Comparison of ENCODE assay signal across 10 cellular contexts in the genomic region with DNA sequence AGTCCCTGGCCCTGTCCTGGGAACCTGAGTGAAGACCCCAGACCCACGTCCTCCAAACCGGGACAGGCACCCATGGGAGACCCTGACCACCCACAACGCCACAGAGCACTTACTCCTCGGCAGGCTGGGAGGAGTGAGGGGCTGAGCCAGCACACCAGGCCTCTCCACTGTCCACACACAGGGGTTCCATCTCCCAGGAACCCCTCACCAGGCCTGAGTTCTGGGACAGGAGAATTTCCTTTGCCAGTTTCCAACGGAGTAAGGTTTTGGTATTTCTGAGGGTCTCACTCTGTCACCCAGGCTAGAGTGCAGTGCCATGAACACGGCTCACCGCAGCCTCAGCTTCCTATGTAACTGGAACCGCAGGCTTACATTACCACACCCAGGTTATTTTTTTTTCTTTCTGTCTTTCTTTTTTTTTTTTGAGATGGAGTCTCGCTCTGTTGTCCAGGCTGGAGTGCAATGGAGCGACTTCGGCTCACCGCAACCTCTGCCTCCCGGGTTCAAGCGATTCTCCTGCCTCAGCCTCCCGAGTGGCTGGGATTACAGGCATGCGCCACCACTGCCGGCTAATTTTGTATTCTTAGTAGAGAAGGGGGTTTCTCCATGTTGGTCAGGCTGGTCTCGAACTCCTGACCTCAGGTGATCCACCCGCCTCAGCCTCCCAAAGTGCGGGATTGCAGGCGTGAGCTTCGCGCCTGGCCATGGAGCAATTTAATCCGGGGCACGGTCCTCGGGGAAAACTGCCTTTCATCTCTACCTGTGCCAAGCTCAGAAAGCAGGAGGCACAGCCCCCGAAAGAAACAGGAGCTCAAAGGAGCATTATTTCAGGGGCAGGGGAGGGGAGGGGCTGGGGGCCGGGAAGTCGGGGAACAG. TPM values are rescaled to one million over a fixed set of nuclear protein-coding genes. Genes with fewer than 3 reads are reported as not detected.
DNase-seq lines count a peak whose midpoint lies in the region; TF ChIP-seq lines count a peak whose summit lies in the region.
"Had no signal": no experiment of that assay in that cellular context is flagged by ENCODE, and none has a peak within 500 bp of the region (broad histone marks: within the 10 kb centered on the region; RNA-seq: fewer than 3 reads in every experiment).

No MANE protein-coding gene starts in this region.

- H4K91ac ChIP-seq in neuronal stem cell (ENCODE audit: low read depth, low read length, poor library complexity): no peak overlapping the region

- 77 to 81% methylated on average over 24 to 29 of the region's 29 CpGs for WGBS in endodermal cell (ENCODE audit: insufficient coverage in 1 of 2, insufficient read length in 1 of 2), 2 experiments
- no CpG with 5 or more reads among the region's 29 CpGs for whole genome bisulfite sequencing in neuronal stem cell (ENCODE audit: extremely low coverage in 2 of 2, insufficient read length in 2 of 2, insufficient replicate concordance in 1 of 2), 2 donors

- no peak overlapping the region for H3K4ac ChIP-seq in neuronal stem cell (ENCODE audit: low read length)

- no peak overlapping the region for H2BK5ac ChIP-seq in neuronal stem cell (ENCODE audit: low read length)

- peaks cover 13% of the 10 kb centered on the region for H3K79me1 ChIP-seq in neuronal stem cell (ENCODE audit: low read depth, low read length)

- no peak overlapping the region for H3K14ac ChIP-seq in neuronal stem cell (ENCODE audit: low read length)

- peaks cover 0 to 1% (median 0%) of the 10 kb centered on the region in 8 donors for H3K9me3 Mint-ChIP-seq in CD4-positive, alpha-beta memory T cell
- no peaks in the 10 kb centered on the region for H3K9me3 Mint-ChIP-seq in endodermal cell

- H2AFZ ChIP-seq in OCI-LY3 (ENCODE audit: low read depth, low read length): no peak overlapping the region
- no peak overlapping the region for H2AFZ ChIP-seq in neuronal stem cell (ENCODE audit: low read length)

- H3K4me3 Mint-ChIP-seq in CD4-positive, alpha-beta memory T cell: peak overlapping the region; percentile 76 to 93 (median 86)
- peak overlapping the region; percentile 77 for H3K4me3 Mint-ChIP-seq in endodermal cell

- H2BK12ac ChIP-seq in neuronal stem cell (ENCODE audit: low read length): no peak overlapping the region

- H3K27me3 ChIP-seq in CD4-positive, alpha-beta memory T cell (ENCODE audit: insufficient read depth, low read length): no peaks in the 10 kb centered on the region
- H3K27me3 ChIP-seq in OCI-LY3 (ENCODE audit: low read depth, low read length): no peaks in the 10 kb centered on the region
- no peaks in the 10 kb centered on the region for H3K27me3 ChIP-seq in endodermal cell (ENCODE audit: control insufficient read depth, insufficient read depth, low read length, poor library complexity, severe bottlenecking)
- H3K27me3 ChIP-seq in neuronal stem cell (ENCODE audit: control insufficient read depth in 3 of 3, insufficient read depth in 3 of 3, low read depth in 1 of 3, low read length in 3 of 3): peaks cover 0 to 19% (median 7%) of the 10 kb centered on the region in 3 experiments

- H4K20me1 ChIP-seq in OCI-LY3 (ENCODE audit: insufficient read depth, low read length): no peaks in the 10 kb centered on the region

- no peak overlapping the region for H2BK120ac ChIP-seq in neuronal stem cell (ENCODE audit: low read depth, low read length)

- no peak overlapping the region for H3K18ac ChIP-seq in neuronal stem cell (ENCODE audit: low read length)

- H3K27ac ChIP-seq in CD4-positive, alpha-beta memory T cell (ENCODE audit: low read depth, low read length): peak overlapping the region; percentile 52
- H3K27ac ChIP-seq in OCI-LY3 (ENCODE audit: low read length) (no peak overlapping the region), endodermal cell (ENCODE audit: low read depth, low read length) (no peak overlapping the region), neuronal stem cell (replicated peaks; ENCODE audit: low read length) (no peak overlapping the region)

- H4K8ac ChIP-seq in neuronal stem cell (ENCODE audit: low read depth, low read length): no peak overlapping the region

- H3K9me3 ChIP-seq in CD4-positive, alpha-beta memory T cell (ENCODE audit: control insufficient read depth in 1 of 2, low read length in 2 of 2): no peaks in the 10 kb centered on the region
- H3K9me3 ChIP-seq in OCI-LY3 (ENCODE audit: insufficient read depth, low read length) (no peaks in the 10 kb centered on the region), endodermal cell (ENCODE audit: control insufficient read depth, low read length) (no peaks in the 10 kb centered on the region), neuronal stem cell (replicated peaks in 1 of 2; ENCODE audit: control insufficient read depth in 2 of 2, insufficient read depth in 1 of 2, low read depth in 1 of 2, low read length in 2 of 2) (no peaks in the 10 kb centered on the region)

- H3K4me2 ChIP-seq in OCI-LY3 (ENCODE audit: low read length): peak overlapping the region; percentile 100
- H3K4me2 ChIP-seq in neuronal stem cell (ENCODE audit: insufficient read depth, low read length, poor library complexity, severe bottlenecking): peak overlapping the region; percentile 89

- POLR2A ChIA-PET in CD4-positive, alpha-beta memory T cell (lab: Charles Lee; ENCODE audit: partially characterized antibody): interaction anchor here (0.6 to 4.1 kb wide), 7 partner anchors 10 to 187 kb away, joined by 3 to 35 read pairs (median 5); a partner anchor contains a TSS

- H3K23ac ChIP-seq in neuronal stem cell (ENCODE audit: low read depth, low read length, poor library complexity): no peak overlapping the region

- H3K4me3 ChIP-seq in CD4-positive, alpha-beta memory T cell (ENCODE audit: low read length in 2 of 2): peak overlapping the region in 1 of 2 donors; percentile 46
- H3K4me3 ChIP-seq in OCI-LY3 (ENCODE audit: low read length) (peak overlapping the region; percentile 96), endodermal cell (ENCODE audit: low read length) (peak overlapping the region; percentile 84), neuronal stem cell (ENCODE audit: low read length in 2 of 2) (peak overlapping the region; percentile 32 to 78)

- H3K79me2 ChIP-seq in OCI-LY3 (ENCODE audit: low read length): peaks cover 7% of the 10 kb centered on the region; the same call in 1 of the 2 replicates

- H3K4me1 Mint-ChIP-seq in CD4-positive, alpha-beta memory T cell: peaks cover 10 to 31% (median 21%) of the 10 kb centered on the region in 4 donors
- peaks cover 23% of the 10 kb centered on the region for H3K4me1 Mint-ChIP-seq in endodermal cell

- intact Hi-C loops in CD4-positive, alpha-beta memory T cell (cut with micrococcal nuclease): loop anchor here (10.0 kb wide), 1 partner anchor 205 kb away; no protein-coding TSS in a partner anchor

- no peak overlapping the region for H2BK15ac ChIP-seq in neuronal stem cell (ENCODE audit: low read length)

- peaks cover 7% of the 10 kb centered on the region for H3K36me3 ChIP-seq in CD4-positive, alpha-beta memory T cell (ENCODE audit: insufficient read depth, low read length)
- H3K36me3 ChIP-seq in OCI-LY3 (replicated peaks; ENCODE audit: low read depth, low read length) (no peaks in the 10 kb centered on the region), endodermal cell (ENCODE audit: control insufficient read depth, insufficient read depth, low read length) (peaks cover 11% of the 10 kb centered on the region), neuronal stem cell (replicated peaks in 1 of 2; ENCODE audit: control insufficient read depth in 2 of 2, insufficient read depth in 2 of 2, low read length in 2 of 2) (peaks cover 9 to 23% of the 10 kb centered on the region in 2 donors)

- H3K27ac Mint-ChIP-seq in CD4-positive, alpha-beta memory T cell: peak overlapping the region; percentile 27 to 95 (median 90)
- H3K27ac Mint-ChIP-seq in endodermal cell: no peak overlapping the region

- no peak for TF ChIP-seq CTCF in OCI-LY3 (IDR thresholded peaks at IDR 0.05; ENCODE audit: low read depth, low read length)
- TF ChIP-seq CTCF in endodermal cell (conservative IDR thresholded peaks at IDR 0.05): no peak

- H3K9ac ChIP-seq in OCI-LY3 (ENCODE audit: low read length) (no peak overlapping the region), endodermal cell (ENCODE audit: extremely low read depth, low read length, poor library complexity, severe bottlenecking) (no peak overlapping the region), neuronal stem cell (ENCODE audit: low read depth, low read length, poor library complexity) (no peak overlapping the region)

- peak overlapping the region; percentile 75 for H2AK5ac ChIP-seq in neuronal stem cell (ENCODE audit: low read depth, low read length)

- H3K27me3 Mint-ChIP-seq in CD4-positive, alpha-beta memory T cell: no peaks in the 10 kb centered on the region
- no peaks in the 10 kb centered on the region for H3K27me3 Mint-ChIP-seq in endodermal cell (ENCODE audit: insufficient read depth)

- peak in 2 of 5 donors; percentile 38 to 62 for DNase-seq in CD4-positive, alpha-beta memory T cell
- no peak for DNase-seq in endodermal cell
- DNase-seq in neuronal stem cell (ENCODE audit: low spot score): no peak
- DNase-seq in NCI-H748 treated with DMSO at 0.1 percent for 48 hours (lab: John Stamatoyannopoulos, UW): no peak
- DNase-seq in DMS53 (lab: John Stamatoyannopoulos, UW): no peak
- DNase-seq in UCSD-AML1 (lab: John Stamatoyannopoulos, UW; ENCODE audit: unreplicated experiment): no peak
- DNase-seq in dedifferentiated amniotic fluid mesenchymal stem cell (ENCODE audit: extremely low spot score): no peak
- DNase-seq: anterior cingulate cortex, NCI-H1930 had no signal

- H3K4me1 ChIP-seq in CD4-positive, alpha-beta memory T cell (ENCODE audit: insufficient read depth, low read length): peaks cover 37% of the 10 kb centered on the region
- peaks cover 16% of the 10 kb centered on the region for H3K4me1 ChIP-seq in OCI-LY3 (ENCODE audit: low read length)
- peaks cover 24% of the 10 kb centered on the region for H3K4me1 ChIP-seq in endodermal cell (ENCODE audit: control insufficient read depth, insufficient read depth, low read length)
- peaks cover 20 to 21% of the 10 kb centered on the region in 2 donors for H3K4me1 ChIP-seq in neuronal stem cell (ENCODE audit: control insufficient read depth in 2 of 2, insufficient read depth in 1 of 2, low read depth in 1 of 2, low read length in 2 of 2)

- peaks cover 0 to 8% of the 10 kb centered on the region in 2 donors for H3K36me3 Mint-ChIP-seq in CD4-positive, alpha-beta memory T cell
- H3K36me3 Mint-ChIP-seq in endodermal cell (ENCODE audit: low read depth): peaks cover 5% of the 10 kb centered on the region

- CTCF ChIA-PET in CD4-positive, alpha-beta memory T cell (lab: Charles Lee; ENCODE audit: partially characterized antibody): no interaction called here

RNA-seq across cellular contexts. Expression of a gene that starts 1.6 kb away (rescaled TPM):
- 10 to 100 TPM; 72.2 to 73.5 TPM for total RNA-seq in CD4-positive, alpha-beta memory T cell
- polyA plus RNA-seq in CD4-positive, alpha-beta memory T cell: 10 to 100 TPM; 22.7 to 40.5 TPM
- total RNA-seq in endodermal cell: 100 to 1,000 TPM; 104 to 115 TPM
- polyA plus RNA-seq in endodermal cell (2013, experiment 1 of 2): 50.8 TPM
- polyA plus RNA-seq in endodermal cell (2013, experiment 2 of 2): 45.1 TPM
- 30.5 TPM for polyA plus RNA-seq in neuronal stem cell (2013, experiment 1 of 2)
- polyA plus RNA-seq in neuronal stem cell (2013, experiment 2 of 2): 28.5 TPM

RNA-seq across cellular contexts. Expression of a gene that starts 9.9 kb away (rescaled TPM):
- 10 to 100 TPM; 27.9 to 29.2 TPM for total RNA-seq in CD4-positive, alpha-beta memory T cell
- 10 to 100 TPM; 58.6 to 59.2 TPM for polyA plus RNA-seq in CD4-positive, alpha-beta memory T cell
- 100 to 1,000 TPM; 137 to 138 TPM for total RNA-seq in endodermal cell
- 84.7 TPM for polyA plus RNA-seq in endodermal cell (2013, experiment 1 of 2)
- 79.2 TPM for polyA plus RNA-seq in endodermal cell (2013, experiment 2 of 2)
- polyA plus RNA-seq in neuronal stem cell (2013, experiment 1 of 2): 68.8 TPM
- polyA plus RNA-seq in neuronal stem cell (2013, experiment 2 of 2): 73.1 TPM

RNA-seq across cellular contexts. Expression of a gene that starts 16.8 kb away (rescaled TPM):
- 10 to 100 TPM; 34.9 to 35.4 TPM for total RNA-seq in CD4-positive, alpha-beta memory T cell
- 10 to 100 TPM; 54.4 to 61.7 TPM for polyA plus RNA-seq in CD4-positive, alpha-beta memory T cell
- total RNA-seq in endodermal cell: 100 to 1,000 TPM; 274 to 350 TPM
- polyA plus RNA-seq in endodermal cell (2013, experiment 1 of 2): 292 TPM
- 276 TPM for polyA plus RNA-seq in endodermal cell (2013, experiment 2 of 2)
- 329 TPM for polyA plus RNA-seq in neuronal stem cell (2013, experiment 1 of 2)
- polyA plus RNA-seq in neuronal stem cell (2013, experiment 2 of 2): 313 TPM

RNA-seq across cellular contexts. Expression of a gene that starts 21.5 kb away (rescaled TPM):
- total RNA-seq in CD4-positive, alpha-beta memory T cell: 1 to 10 TPM; 5.1 to 7.3 TPM
- polyA plus RNA-seq in CD4-positive, alpha-beta memory T cell: 1 to 10 TPM; 3.4 to 4.1 TPM
- 10 to 100 TPM; 31.8 to 43.5 TPM for total RNA-seq in endodermal cell
- 24.9 TPM for polyA plus RNA-seq in endodermal cell (2013, experiment 1 of 2)
- polyA plus RNA-seq in endodermal cell (2013, experiment 2 of 2): 23.0 TPM
- polyA plus RNA-seq in neuronal stem cell (2013, experiment 1 of 2): 17.1 TPM
- 17.8 TPM for polyA plus RNA-seq in neuronal stem cell (2013, experiment 2 of 2)

RNA-seq across cellular contexts. Expression of a gene that starts 27.7 kb away (rescaled TPM):
- total RNA-seq in CD4-positive, alpha-beta memory T cell: 10 to 100 TPM; 40.3 to 43.0 TPM
- 1 to 10 TPM in 1 of 2 donors, under 1 TPM in 1; 0.67 to 6.0 TPM for polyA plus RNA-seq in CD4-positive, alpha-beta memory T cell
- 10 to 100 TPM; 36.5 to 37.3 TPM for total RNA-seq in endodermal cell
- polyA plus RNA-seq in endodermal cell (2013, experiment 1 of 2): 23.7 TPM
- polyA plus RNA-seq in endodermal cell (2013, experiment 2 of 2): 22.3 TPM
- 19.3 TPM for polyA plus RNA-seq in neuronal stem cell (2013, experiment 1 of 2)
- polyA plus RNA-seq in neuronal stem cell (2013, experiment 2 of 2): 18.9 TPM

Comparison
In these comparisons a context has a peak if more than half of its experiments do, and no peak if none do; other contexts are left out.
1. RNA of a gene that starts 9.9 kb away (total RNA-seq): 137 to 138 TPM in endodermal cell; 27.9 to 29.2 TPM in CD4-positive, alpha-beta memory T cell; every median in the first group is over 4 times any median in the second.
2. RNA of a gene that starts 16.8 kb away (total RNA-seq): 274 to 350 TPM in endodermal cell; 34.9 to 35.4 TPM in CD4-positive, alpha-beta memory T cell; every median in the first group is over 4 times any median in the second.